In the genomic region with DNA sequence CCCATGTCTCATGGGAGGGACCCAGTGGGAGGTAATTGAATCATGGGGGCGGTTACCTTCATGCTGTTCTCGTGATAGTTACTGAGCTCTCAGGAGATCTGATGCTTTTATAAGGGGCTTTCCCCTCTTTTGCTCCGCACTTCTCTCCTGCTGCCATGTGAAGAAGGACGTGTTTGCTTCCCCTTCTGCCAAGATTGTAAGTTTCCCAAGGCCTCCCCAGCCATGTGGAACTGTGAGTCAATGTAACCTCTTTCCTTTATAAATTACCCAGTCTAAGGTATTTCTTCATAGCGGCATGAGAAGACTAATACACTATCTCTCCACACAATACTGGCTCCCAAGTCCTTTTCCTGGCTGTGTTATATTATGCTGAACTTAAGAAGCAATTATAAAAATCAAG, we compare ENCODE assay signal across 8 cellular contexts.
DNase-seq lines count a peak whose midpoint lies in the region; ATAC-seq, FAIRE-seq and TF ChIP-seq lines count a peak whose summit lies in the region.

No MANE protein-coding gene starts in this region.

- no peak overlapping the region for H3K4me3 Mint-ChIP-seq in mesothelial cell of epicardium

- H3K27me3 Mint-ChIP-seq in mesothelial cell of epicardium (ENCODE audit: low read depth), result no peaks in the 10 kb centered on the region

- H2AFZ ChIP-seq in ACC112 (ENCODE audit: low read length, unreplicated experiment) (no peak overlapping the region), MM.1S (ENCODE audit: low read length) (no peak overlapping the region)

- peak overlapping the region; percentile 84 for H3K27ac Mint-ChIP-seq in mesothelial cell of epicardium

- H3K9me3 Mint-ChIP-seq in mesothelial cell of epicardium, result peaks cover 6% of the 10 kb centered on the region

- H3K27me3 ChIP-seq in ACC112 (ENCODE audit: insufficient read depth, low read length) (no peaks in the 10 kb centered on the region), MM.1S (replicated peaks; ENCODE audit: insufficient read depth, low read length) (peaks cover 33% of the 10 kb centered on the region), bronchial epithelial cell (ENCODE audit: control insufficient read depth, insufficient read depth, low read length) (no peaks in the 10 kb centered on the region)

- DNase-seq in MM.1S (no peak), bronchial epithelial cell (ENCODE audit: low read depth) (peak; percentile 57), mesothelial cell of epicardium (ENCODE audit: low spot score in 2 of 2, unreplicated experiment in 2 of 2) (no peak), NCI-H524 treated with DMSO at 0.1 percent for 48 hours (lab: John Stamatoyannopoulos, UW) (no peak), NCI-H2227 treated with DMSO at 0.1 percent for 48 hours (lab: John Stamatoyannopoulos, UW) (no peak), COLO668 (lab: John Stamatoyannopoulos, UW; ENCODE audit: unreplicated experiment) (no peak)

- peaks cover 44% of the 10 kb centered on the region for H3K36me3 Mint-ChIP-seq in mesothelial cell of epicardium

- no peak for ATAC-seq in GM19035 (IDR thresholded peaks at IDR 0.05; ENCODE audit: unreplicated experiment)

- peaks cover 19% of the 10 kb centered on the region for H3F3A ChIP-seq in MM.1S (ENCODE audit: insufficient read depth, low read length)

- H3K36me3 ChIP-seq in ACC112 (ENCODE audit: insufficient read depth, low read length) (peaks cover 53% of the 10 kb centered on the region), MM.1S (replicated peaks; ENCODE audit: insufficient read depth, low read length) (no peaks in the 10 kb centered on the region), bronchial epithelial cell (ENCODE audit: control insufficient read depth, insufficient read depth, low read length) (peaks cover 9% of the 10 kb centered on the region)

- H3K79me2 ChIP-seq in ACC112 (ENCODE audit: control insufficient read depth, insufficient read depth, low read length, unreplicated experiment) (peaks cover 58% of the 10 kb centered on the region), MM.1S (ENCODE audit: low read length) (no peaks in the 10 kb centered on the region)

- peak overlapping the region; percentile 63; the same call in 1 of the 2 replicates for H3K4me2 ChIP-seq in MM.1S (ENCODE audit: low read depth, low read length)

- FAIRE-seq in bronchial epithelial cell (lab: Jason Lieb, UNC), result no peak

- peaks cover 61% of the 10 kb centered on the region for H3K4me1 Mint-ChIP-seq in mesothelial cell of epicardium

- H4K20me1 ChIP-seq in MM.1S (ENCODE audit: insufficient read depth, low read length), result no peaks in the 10 kb centered on the region

- no peaks in the 10 kb centered on the region for H3K9me2 ChIP-seq in MM.1S (replicated peaks; ENCODE audit: insufficient read depth, low read length)

- no peaks in the 10 kb centered on the region for H3K9me3 ChIP-seq in MM.1S (replicated peaks; ENCODE audit: insufficient read depth, low read length)

- TF ChIP-seq CTCF in MM.1S (IDR thresholded peaks at IDR 0.05; ENCODE audit: low read length), result no peak
- no peak for TF ChIP-seq CTCF in bronchial epithelial cell (IDR thresholded peaks at IDR 0.05; ENCODE audit: insufficient read depth, low read length, severe bottlenecking)
- no peak for TF ChIP-seq CTCF in mesothelial cell of epicardium (IDR thresholded peaks at IDR 0.05; ENCODE audit: unreplicated experiment)

- no peak overlapping the region for H3K9ac ChIP-seq in MM.1S (ENCODE audit: low read length)

- peak overlapping the region; percentile 64; the same call in 1 of the 2 replicates for H3K4me3 ChIP-seq in ACC112 (ENCODE audit: low read depth, low read length)
- no peak overlapping the region for H3K4me3 ChIP-seq in MM.1S (ENCODE audit: low read length)
- H3K4me3 ChIP-seq in bronchial epithelial cell (ENCODE audit: low read depth, low read length), result no peak overlapping the region

- H3K27ac ChIP-seq in ACC112 (ENCODE audit: low read depth, low read length) (peak overlapping the region; percentile 94), MM.1S (ENCODE audit: low read length) (no peak overlapping the region)

- peaks cover 51% of the 10 kb centered on the region for H3K4me1 ChIP-seq in ACC112 (ENCODE audit: control insufficient read depth, insufficient read depth, low read length, unreplicated experiment)
- H3K4me1 ChIP-seq in MM.1S (ENCODE audit: low read length), result peaks cover 36% of the 10 kb centered on the region
